Comparison of ENCODE assay signal across 38 cellular contexts in the genomic region with DNA sequence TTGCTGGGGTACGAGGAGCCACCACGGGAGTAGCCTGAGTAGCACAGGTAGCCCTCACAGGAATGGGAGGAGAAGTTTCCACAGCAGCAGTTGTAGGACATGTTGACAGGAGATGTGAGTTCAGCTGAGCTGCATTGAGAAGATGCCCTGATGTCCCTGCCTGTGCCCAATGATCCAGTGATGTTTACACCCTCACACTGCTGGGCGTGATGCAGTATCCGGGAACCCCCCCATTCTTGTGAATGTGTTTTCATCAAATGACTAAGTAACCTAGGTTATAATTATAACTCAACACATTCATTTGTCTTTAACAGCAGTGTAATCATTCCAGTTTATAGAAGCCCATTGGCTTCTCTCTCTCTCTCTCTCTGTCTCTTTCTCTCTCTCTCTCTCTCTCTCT. TPM values are rescaled to one million over a fixed set of nuclear protein-coding genes. Genes with fewer than 3 reads are reported as not detected.
"Had no signal": no experiment of that assay in that cellular context is flagged by ENCODE, and none has a peak within 500 bp of the region (broad histone marks: within the 10 kb centered on the region; RNA-seq: fewer than 3 reads in every experiment).

A gene with protein sequence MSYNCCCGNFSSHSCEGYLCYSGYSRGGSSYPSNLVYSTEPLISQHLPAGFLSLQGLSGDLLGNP (minus strand): TSS at position 101 of the 400 bp plus-strand sequence. CDS start 0 bp downstream, at position 101.

- H3K4me3 Mint-ChIP-seq: activated CD4-positive, alpha-beta memory T cell treated with anti-CD3 and anti-CD28 coated beads, Interleukin-2, amount 10 ng/mL, durations not matched to agents 7 days and 5 days; activated CD4-positive, alpha-beta T cell treated with anti-CD3 and anti-CD28 coated beads, Interleukin-2, amount 10 ng/mL, durations not matched to agents 7 days and 5 days; activated T-cell treated with anti-CD3 and anti-CD28 coated beads, Interleukin-2, amount 50 U/mL, for 24 hours; natural killer cell treated with Interleukin-12 subunit alpha and Interleukin-12 subunit beta and Interleukin-15 and Interleukin-18, amount 100 ng/mL, for 72 hours; stimulated activated effector memory CD8-positive, alpha-beta T cell treated with anti-CD3 and anti-CD28 coated beads, Interleukin-12 subunit alpha, Interleukin-12 subunit beta, amount 100 ng/mL, for 72 hours; T-helper 17 cell had no signal

- H3K4me1 Mint-ChIP-seq: activated CD4-positive, alpha-beta memory T cell treated with anti-CD3 and anti-CD28 coated beads, Interleukin-2, amount 10 ng/mL, durations not matched to agents 7 days and 5 days; activated CD4-positive, alpha-beta T cell treated with anti-CD3 and anti-CD28 coated beads, Interleukin-2, amount 10 ng/mL, durations not matched to agents 7 days and 5 days; stimulated activated effector memory CD8-positive, alpha-beta T cell treated with anti-CD3 and anti-CD28 coated beads, Interleukin-12 subunit alpha, Interleukin-12 subunit beta, amount 100 ng/mL, for 72 hours; T-helper 17 cell had no signal

- H3K27me3 ChIP-seq: colonic mucosa, neutrophil, ovary, tibial nerve had no signal

- H3K27me3 Mint-ChIP-seq: activated CD4-positive, alpha-beta memory T cell treated with anti-CD3 and anti-CD28 coated beads, Interleukin-2, amount 10 ng/mL, durations not matched to agents 7 days and 5 days; activated CD4-positive, alpha-beta T cell treated with anti-CD3 and anti-CD28 coated beads, Interleukin-2, amount 10 ng/mL, durations not matched to agents 7 days and 5 days; activated T-cell treated with anti-CD3 and anti-CD28 coated beads, Interleukin-2, amount 50 U/mL, for 24 hours; natural killer cell treated with Interleukin-12 subunit alpha and Interleukin-12 subunit beta and Interleukin-15 and Interleukin-18, amount 100 ng/mL, for 72 hours; progenitor cell of endocrine pancreas had no signal

- DNase-seq: activated CD4-positive, alpha-beta memory T cell treated with anti-CD3 and anti-CD28 coated beads, Interleukin-2, amount 10 ng/mL, durations not matched to agents 7 days and 5 days; activated CD4-positive, alpha-beta T cell treated with anti-CD3 and anti-CD28 coated beads, Interleukin-2, amount 10 ng/mL, durations not matched to agents 7 days and 5 days; activated CD4-positive, CD25-positive, alpha-beta regulatory T cell treated with anti-CD3 and anti-CD28 coated beads, Interleukin-2, amount 50 U/mL, for 72 hours; activated CD8-positive, alpha-beta memory T cell treated with anti-CD3 and anti-CD28 coated beads, Interleukin-2, amount 50 U/mL, for 48 hours; activated naive CD4-positive, alpha-beta T cell; activated T-cell treated with anti-CD3 and anti-CD28 coated beads, Interleukin-2, amount 50 U/mL, for 24 hours; anterior cingulate cortex; colonic mucosa; head of caudate nucleus; hippocampal formation; left cardiac atrium; left ventricle myocardium superior; mucosa of descending colon; ovary; small intestine; stimulated activated CD4-positive, alpha-beta T cell treated with anti-CD3 and anti-CD28 coated beads, Interleukin-4, amount 100 ng/mL, for 24 hours; T-helper 17 cell; T1000 had no signal

- H3K9me3 Mint-ChIP-seq: activated CD4-positive, alpha-beta memory T cell treated with anti-CD3 and anti-CD28 coated beads, Interleukin-2, amount 10 ng/mL, durations not matched to agents 7 days and 5 days; activated CD4-positive, alpha-beta T cell treated with anti-CD3 and anti-CD28 coated beads, Interleukin-2, amount 10 ng/mL, durations not matched to agents 7 days and 5 days; activated naive CD4-positive, alpha-beta T cell treated with anti-CD3 and anti-CD28 coated beads, Interleukin-2, amount 50 U/mL, for 72 hours; activated T-cell treated with anti-CD3 and anti-CD28 coated beads, Interleukin-2, amount 50 U/mL, for 24 hours; activated T-helper 2 cell treated with anti-CD3 and anti-CD28 coated beads, Interferon-gamma antibody, Interleukin-2, Interleukin-4, amounts not matched to agents 10 μg/mL and 5 μg/mL and 100 μg/mL, durations not matched to agents 14 hours and 24 hours and 36 hours had no signal

- H3K9me3 ChIP-seq: colonic mucosa, mucosa of descending colon, neutrophil, ovary, tibial nerve had no signal

- H3K4me1 ChIP-seq: colonic mucosa, tibial nerve had no signal

- H3K36me3 Mint-ChIP-seq: activated naive CD4-positive, alpha-beta T cell treated with anti-CD3 and anti-CD28 coated beads, Interleukin-2, amount 50 U/mL, for 72 hours; natural killer cell treated with Interleukin-12 subunit alpha and Interleukin-12 subunit beta and Interleukin-15 and Interleukin-18, amount 100 ng/mL, for 72 hours; stimulated activated effector memory CD8-positive, alpha-beta T cell treated with anti-CD3 and anti-CD28 coated beads, Interleukin-12 subunit alpha, Interleukin-12 subunit beta, amount 100 ng/mL, for 72 hours had no signal

- H3K27ac ChIP-seq: colonic mucosa, neutrophil, ovary, tibial nerve had no signal

- H3K27ac Mint-ChIP-seq: activated CD4-positive, alpha-beta memory T cell treated with anti-CD3 and anti-CD28 coated beads, Interleukin-2, amount 10 ng/mL, durations not matched to agents 7 days and 5 days; activated CD4-positive, alpha-beta T cell treated with anti-CD3 and anti-CD28 coated beads, Interleukin-2, amount 10 ng/mL, durations not matched to agents 7 days and 5 days; activated naive CD4-positive, alpha-beta T cell treated with anti-CD3 and anti-CD28 coated beads, Interleukin-2, amount 50 U/mL, for 72 hours; activated T-cell treated with anti-CD3 and anti-CD28 coated beads, Interleukin-2, amount 50 U/mL, for 24 hours; activated T-helper 2 cell treated with anti-CD3 and anti-CD28 coated beads, Interferon-gamma antibody, Interleukin-2, Interleukin-4, amounts not matched to agents 10 μg/mL and 5 μg/mL and 100 μg/mL, durations not matched to agents 14 hours and 24 hours and 36 hours; natural killer cell treated with Interleukin-12 subunit alpha and Interleukin-12 subunit beta and Interleukin-15 and Interleukin-18, amount 100 ng/mL, for 72 hours; progenitor cell of endocrine pancreas; stimulated activated effector memory CD8-positive, alpha-beta T cell treated with anti-CD3 and anti-CD28 coated beads, Interleukin-12 subunit alpha, Interleukin-12 subunit beta, amount 100 ng/mL, for 72 hours; T-helper 17 cell had no signal

- ATAC-seq: activated naive CD4-positive, alpha-beta T cell treated with anti-CD3 and anti-CD28 coated beads, Interleukin-2, amount 50 U/mL, for 72 hours; left cardiac atrium; left ventricle myocardium superior; mucosa of descending colon; sciatic nerve; stimulated activated effector memory CD8-positive, alpha-beta T cell treated with anti-CD3 and anti-CD28 coated beads, Interleukin-12 subunit alpha, Interleukin-12 subunit beta, amount 100 ng/mL, for 72 hours; T-helper 17 cell had no signal

- H3K36me3 ChIP-seq: colonic mucosa, neutrophil, ovary, tibial nerve had no signal

- H3K4me3 ChIP-seq: colonic mucosa, mucosa of descending colon, ovary, tibial nerve had no signal

RNA-seq across cellular contexts. Expression of the gene that starts here (rescaled TPM):
- total RNA-seq: activated CD4-positive, alpha-beta memory T cell treated with anti-CD3 and anti-CD28 coated beads, Interleukin-2, amount 10 ng/mL, durations not matched to agents 7 days and 5 days; activated CD4-positive, alpha-beta T cell treated with anti-CD3 and anti-CD28 coated beads, Interleukin-2, amount 10 ng/mL, durations not matched to agents 7 days and 5 days; activated naive CD4-positive, alpha-beta T cell treated with anti-CD3 and anti-CD28 coated beads, Interleukin-2, amount 50 U/mL, for 72 hours; activated T-helper 2 cell treated with anti-CD3 and anti-CD28 coated beads, Interferon-gamma antibody, Interleukin-2, Interleukin-4, amounts not matched to agents 10 μg/mL and 5 μg/mL and 100 μg/mL, durations not matched to agents 14 hours and 24 hours and 36 hours; bronchial epithelial cell; colonic mucosa; endothelial cell of umbilical vein; fibroblast of lung; fibroblast of villous mesenchyme; left cardiac atrium; left ventricle myocardium superior; lung microvascular endothelial cell; mesenteric fat pad; mucosa of descending colon; myocyte; natural killer cell treated with Interleukin-12 subunit alpha and Interleukin-12 subunit beta and Interleukin-15 and Interleukin-18, amount 100 ng/mL, for 72 hours; ovary; progenitor cell of endocrine pancreas; renal cortical epithelial cell; sciatic nerve; T-helper 17 cell; temporal lobe; tibial nerve; ureter had no signal
- polyA plus RNA-seq: endothelial cell of umbilical vein, esophagus, fibroblast of lung, keratinocyte, ovary, small intestine had no signal
